8 cellular contexts compared by ENCODE assay signal in genomic region chr9:6015278-6016157, GRCh38. TPM values are rescaled to one million over a fixed set of nuclear protein-coding genes. Genes with fewer than 3 reads are reported as not detected.
A peak's percentile ranks its signal among the peaks of the same experiment; 100 is the strongest.
DNase-seq lines count a peak whose midpoint lies in the region; FAIRE-seq lines count a peak whose summit lies in the region.

TSS of gene RANBP6 (minus strand) at chr9:6015624. CDS start at chr9:6015607, 17 bp downstream.

- H3K27me3 ChIP-seq in HAP-1 (ENCODE audit: low read depth) (no peaks in the 10 kb centered on the region), MG63 (no peaks in the 10 kb centered on the region), SJSA1 (replicated peaks) (no peaks in the 10 kb centered on the region), neuron (ENCODE audit: insufficient read depth, low read length) (no peaks in the 10 kb centered on the region), subcutaneous abdominal adipose tissue (ENCODE audit: control insufficient read depth in 5 of 5, insufficient read depth in 4 of 5, low read length in 5 of 5) (no peaks in the 10 kb centered on the region)

- H3K27ac ChIP-seq in SJSA1: peak within 1 kb of the TSS; percentile 73
- H3K27ac ChIP-seq in subcutaneous abdominal adipose tissue (ENCODE audit: low read depth, low read length): peak within 1 kb of the TSS; percentile 49

- H3K4me3 ChIP-seq in HAP-1: peak within 1 kb of the TSS; percentile 73
- peak within 1 kb of the TSS; percentile 63 for H3K4me3 ChIP-seq in MG63
- H3K4me3 ChIP-seq in SJSA1: peak within 1 kb of the TSS; percentile 54
- peak within 1 kb of the TSS; percentile 87 for H3K4me3 ChIP-seq in neuron (ENCODE audit: low read length)
- peak within 1 kb of the TSS; percentile 76 to 99 (median 97) for H3K4me3 ChIP-seq in subcutaneous abdominal adipose tissue (ENCODE audit: low read depth in 1 of 5, low read length in 5 of 5)

- H3K9me3 ChIP-seq in HAP-1: peaks cover 3% of the 10 kb centered on the region; the same call in 1 of the 2 replicates
- no peaks in the 10 kb centered on the region for H3K9me3 ChIP-seq in MG63
- no peaks in the 10 kb centered on the region for H3K9me3 ChIP-seq in SJSA1 (replicated peaks)
- no peaks in the 10 kb centered on the region for H3K9me3 ChIP-seq in neuron (ENCODE audit: low read length)
- H3K9me3 ChIP-seq in subcutaneous abdominal adipose tissue (ENCODE audit: control insufficient read depth in 5 of 5, low read length in 5 of 5): no peaks in the 10 kb centered on the region

- H3K9ac ChIP-seq in subcutaneous abdominal adipose tissue (ENCODE audit: low read length in 5 of 5): peak within 1 kb of the TSS in 4 of 5 donors; percentile 89 to 96 (median 92)

- in situ Hi-C loops in HAP-1 (cut with MboI; ENCODE audit: low sequenced_read_pairs): no loop called here

- H3K4me1 ChIP-seq in HAP-1 (peaks cover 8% of the 10 kb centered on the region), SJSA1 (replicated peaks) (peaks cover 7% of the 10 kb centered on the region), neuron (ENCODE audit: insufficient read depth, low read length) (peaks cover 29% of the 10 kb centered on the region), subcutaneous abdominal adipose tissue (ENCODE audit: control insufficient read depth in 5 of 5, insufficient read depth in 5 of 5, low read length in 5 of 5) (peaks cover 7 to 26% (median 15%) of the 10 kb centered on the region in 5 donors)

- peak; percentile 42 for FAIRE-seq in G401.6 (lab: Jason Lieb, UNC)

- peak within 1 kb of the TSS; percentile 62 for H2AFZ ChIP-seq in neuron (ENCODE audit: low read depth, low read length)

- H3K36me3 ChIP-seq in HAP-1 (replicated peaks) (peaks cover 17% of the 10 kb centered on the region), MG63 (no peaks in the 10 kb centered on the region), SJSA1 (peaks cover 6% of the 10 kb centered on the region), neuron (ENCODE audit: insufficient read depth, low read length) (peaks cover 32% of the 10 kb centered on the region), subcutaneous abdominal adipose tissue (ENCODE audit: control insufficient read depth in 5 of 5, insufficient read depth in 5 of 5, low read length in 5 of 5) (peaks cover 0 to 22% (median 3%) of the 10 kb centered on the region in 5 donors)

- DNase-seq in HAP-1 (ENCODE audit: low spot score in 2 of 2): peak; percentile 88 to 93
- peak; percentile 80 for DNase-seq in MG63
- peak; percentile 66 to 79 for DNase-seq in SJSA1 (ENCODE audit: low read depth in 1 of 2, low spot score in 2 of 2)
- peak; percentile 91 for DNase-seq in activated naive CD4-positive, alpha-beta T cell treated with Interleukin-2 at 50 U/mL for 16 hours
- DNase-seq in foreskin melanocyte: peak; percentile 72

RNA-seq across cellular contexts. Expression of gene RANBP6, which starts in this region (rescaled TPM):
- total RNA-seq in MG63 (2014; rRNA removed; shearing (Covaris generic); ENCODE audit: low replicate concordance): 1.7 and 3.3 TPM in 2 replicates
- 13.3 and 16.4 TPM in 2 replicates for total RNA-seq in SJSA1 (2014; rRNA removed; shearing (Covaris generic))

Comparison
In these comparisons a context has a peak if more than half of its experiments do, and no peak if none do; other contexts are left out.
1. Peak in every context shown above with its lines: DNase-seq, H3K4me3 ChIP-seq and H3K27ac ChIP-seq.